In genomic region chr11:96748639-96749370, GRCh38 we compare ENCODE assay signal across 15 cellular contexts.
A peak's percentile ranks its signal among the peaks of the same experiment; 100 is the strongest.
DNase-seq lines count a peak whose midpoint lies in the region; FAIRE-seq and TF ChIP-seq lines count a peak whose summit lies in the region.
"Had no signal": no experiment of that assay in that cellular context is flagged by ENCODE, and none has a peak within 500 bp of the region (broad histone marks: within the 10 kb centered on the region; RNA-seq: fewer than 3 reads in every experiment).

No MANE protein-coding gene starts in this region.

- DNase-seq in AG08395 (ENCODE audit: low spot score) (peak; percentile 42), HTR-8/SVneo (ENCODE audit: insufficient read length, low spot score) (peak; percentile 18), mammary epithelial cell (peak; percentile 23), keratinocyte (ENCODE audit: low read depth, low spot score) (no peak), pons (ENCODE audit: low spot score) (no peak), GM12892 (ENCODE audit: insufficient read length) (no peak), GM19239 (ENCODE audit: insufficient read length, low spot score) (no peak)
- no peak for DNase-seq in activated CD4-positive, alpha-beta T cell treated with anti-CD3 and anti-CD28 coated beads, Interleukin-2, amount 50 U/mL, for 48 hours
- DNase-seq: activated naive CD8-positive, alpha-beta T cell treated with anti-CD3 and anti-CD28 coated beads for 36 hours; AML-193; DMS79; midbrain; NCI-H1417; NCI-H446; stimulated activated CD4-positive, alpha-beta T cell treated with anti-CD3 and anti-CD28 coated beads, Interleukin-12 subunit alpha, Interleukin-12 subunit beta, amount 100 ng/mL, for 4 hours had no signal

- BruUV-seq in mammary epithelial cell (replicated peaks; lab: Mats Ljungman, UMichigan), result no TSS peak

- H2AFZ ChIP-seq in mammary epithelial cell (ENCODE audit: low read depth, low read length), result peak overlapping the region; percentile 75
- peak overlapping the region; percentile 79 for H2AFZ ChIP-seq in keratinocyte (ENCODE audit: control insufficient read depth, low read length)

- FAIRE-seq in HTR-8/SVneo (lab: Jason Lieb, UNC) (peak; percentile 13), keratinocyte (lab: Jason Lieb, UNC) (no peak), GM12892 (lab: Jason Lieb, UNC) (no peak), GM19239 (lab: Jason Lieb, UNC) (no peak)

- H3K27ac ChIP-seq in mammary epithelial cell (ENCODE audit: insufficient read depth, low read depth, low read length) (peak overlapping the region; percentile 18), keratinocyte (ENCODE audit: control insufficient read depth, insufficient read depth, low read length) (peak overlapping the region; percentile 28)

- H3K4me2 ChIP-seq in mammary epithelial cell (ENCODE audit: insufficient read depth, low read depth, low read length) (peak overlapping the region; percentile 71), keratinocyte (ENCODE audit: control insufficient read depth, extremely low read depth, insufficient read depth, low read depth, low read length) (peak overlapping the region; percentile 72)

- no peak overlapping the region for H3K4me3 ChIP-seq in mammary epithelial cell (replicated peaks in 1 of 3; ENCODE audit: insufficient read depth in 1 of 3, low read depth in 2 of 3, low read length in 3 of 3)
- peak overlapping the region in 1 of 3 experiments; percentile 47 for H3K4me3 ChIP-seq in keratinocyte (ENCODE audit: control insufficient read depth in 2 of 3, extremely low read depth in 1 of 3, insufficient read depth in 2 of 3, low read depth in 1 of 3, low read length in 3 of 3)

- TF ChIP-seq POLR2A in GM12892 (IDR thresholded peaks at IDR 0.05; ENCODE audit: low read depth, low read length), result no peak

- H3K9ac ChIP-seq in mammary epithelial cell (ENCODE audit: insufficient read depth, low read length) (no peak overlapping the region), keratinocyte (ENCODE audit: control insufficient read depth, extremely low read depth, insufficient read depth, low read length) (no peak overlapping the region)

- no peaks in the 10 kb centered on the region for H3K9me1 ChIP-seq in keratinocyte (ENCODE audit: control insufficient read depth, extremely low read depth, insufficient read depth, low read length)

- intact Hi-C loops in mammary epithelial cell (cut with micrococcal nuclease), result no loop called here

- TF ChIP-seq CTCF in mammary epithelial cell (conservative IDR thresholded peaks at IDR 0.05 in 1 of 2, IDR thresholded peaks at IDR 0.05 in 1 of 2; ENCODE audit: extremely low read depth in 1 of 2, insufficient read depth in 1 of 2, low read depth in 1 of 2, low read length in 2 of 2) (no peak), keratinocyte (optimal IDR thresholded peaks at IDR 0.05 in 1 of 3, IDR thresholded peaks at IDR 0.05 in 1 of 3, conservative IDR thresholded peaks at IDR 0.05 in 1 of 3; ENCODE audit: extremely low read depth in 1 of 3, insufficient read depth in 2 of 3, low read length in 3 of 3) (no peak)

- CTCF ChIA-PET in mammary epithelial cell (lab: Charles Lee; ENCODE audit: low non-redundant PET), result no interaction called here

- in situ Hi-C loops in mammary epithelial cell (cut with MboI; ENCODE audit: low sequenced_read_pairs in 2 of 2), result no loop called here

- dilution Hi-C loops in mammary epithelial cell (cut with HindIII; ENCODE audit: low sequenced_read_pairs) (no loop called here), keratinocyte (cut with MboI; ENCODE audit: extremely low pct_ligation_motif_present, low sequenced_read_pairs) (no loop called here)

- no peaks in the 10 kb centered on the region for H3K9me3 ChIP-seq in mammary epithelial cell (replicated peaks; ENCODE audit: insufficient read depth, low read length)
- no peaks in the 10 kb centered on the region for H3K9me3 ChIP-seq in keratinocyte (ENCODE audit: control insufficient read depth, low read depth, low read length)

- no peaks in the 10 kb centered on the region for H4K20me1 ChIP-seq in mammary epithelial cell (ENCODE audit: insufficient read depth, low read length)
- no peaks in the 10 kb centered on the region for H4K20me1 ChIP-seq in keratinocyte (ENCODE audit: control insufficient read depth, extremely low read depth, insufficient read depth, low read length)

- H3K4me1 ChIP-seq in mammary epithelial cell (ENCODE audit: insufficient read depth, low read length) (peaks cover 11% of the 10 kb centered on the region), keratinocyte (ENCODE audit: control insufficient read depth, extremely low read depth, insufficient read depth, low read length) (peaks cover 14% of the 10 kb centered on the region)

- H3K79me2 ChIP-seq in mammary epithelial cell (ENCODE audit: insufficient read depth, low read length) (no peaks in the 10 kb centered on the region), keratinocyte (ENCODE audit: control insufficient read depth, insufficient read depth, low read length) (no peaks in the 10 kb centered on the region)

- H3K27me3 ChIP-seq in mammary epithelial cell (ENCODE audit: insufficient read depth, low read length) (no peaks in the 10 kb centered on the region), keratinocyte (ENCODE audit: control insufficient read depth, extremely low read depth, insufficient read depth, low read length) (no peaks in the 10 kb centered on the region)

- WGBS in mammary epithelial cell (ENCODE audit: low coverage, missing lambda C conversion rate), result 90% methylated on average over 2 of the region's 2 CpGs

- H3K36me3 ChIP-seq in mammary epithelial cell (ENCODE audit: insufficient read depth, low read length), result no peaks in the 10 kb centered on the region
- no peaks in the 10 kb centered on the region for H3K36me3 ChIP-seq in keratinocyte (ENCODE audit: control insufficient read depth in 2 of 2, extremely low read depth in 1 of 2, insufficient read depth in 2 of 2, low read length in 2 of 2)

Comparison
In these comparisons a context has a peak if more than half of its experiments do, and no peak if none do; other contexts are left out.
1. DNase-seq: peak in AG08395 (single experiment), HTR-8/SVneo (single experiment) and mammary epithelial cell (single experiment); none in keratinocyte (single experiment), activated CD4-positive, alpha-beta T cell treated with anti-CD3 and anti-CD28 coated beads, Interleukin-2, amount 50 U/mL, for 48 hours (0 of 2), pons (single experiment), GM12892 (single experiment) and GM19239 (single experiment).